Comparison of ENCODE assay signal across 1 cellular context in the genomic region with DNA sequence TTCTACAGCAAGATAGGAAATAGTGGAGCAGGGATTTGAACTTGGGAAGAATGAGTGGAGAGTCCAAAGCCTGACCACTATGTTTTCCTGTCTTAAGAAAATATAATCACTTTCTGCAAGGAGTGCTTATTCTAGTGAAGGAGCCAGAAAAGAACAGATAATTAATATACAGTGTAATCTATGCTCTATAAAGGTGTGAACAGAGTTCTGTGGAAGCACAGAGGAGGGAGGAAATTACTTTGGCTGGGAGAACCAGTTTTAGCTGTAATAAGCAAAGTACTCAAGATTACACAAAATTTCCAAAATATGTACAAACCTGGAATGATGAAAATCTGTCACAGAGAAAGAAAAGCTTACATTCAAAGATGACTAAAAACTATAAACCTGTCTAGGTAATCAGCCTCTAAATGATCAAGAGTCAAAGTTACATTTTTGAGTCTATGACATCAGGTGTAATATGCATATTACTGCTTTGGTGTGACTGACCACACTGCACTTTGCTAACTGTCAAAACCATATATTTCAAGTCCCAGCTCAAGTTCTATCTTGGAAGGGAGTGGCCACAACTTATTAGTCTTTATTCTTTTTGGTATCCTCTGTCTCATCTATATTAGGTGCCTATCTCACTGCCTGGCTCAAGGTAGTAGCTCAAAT.
TF ChIP-seq lines count a peak whose summit lies in the region.

No MANE protein-coding gene starts in this region.

TF ChIP-seq in A549, 52 proteins besides CTCF, POLR2A, EP300 and RAD21 (continued from another document):
- TF ChIP-seq RARB (CRISPR knock-in tag; IDR thresholded peaks at IDR 0.05) = no peak
- no peak for TF ChIP-seq MAZ (IDR thresholded peaks at IDR 0.05; ENCODE audit: borderline replicate concordance, low read depth, low read length)
- TF ChIP-seq, protein P1, sequence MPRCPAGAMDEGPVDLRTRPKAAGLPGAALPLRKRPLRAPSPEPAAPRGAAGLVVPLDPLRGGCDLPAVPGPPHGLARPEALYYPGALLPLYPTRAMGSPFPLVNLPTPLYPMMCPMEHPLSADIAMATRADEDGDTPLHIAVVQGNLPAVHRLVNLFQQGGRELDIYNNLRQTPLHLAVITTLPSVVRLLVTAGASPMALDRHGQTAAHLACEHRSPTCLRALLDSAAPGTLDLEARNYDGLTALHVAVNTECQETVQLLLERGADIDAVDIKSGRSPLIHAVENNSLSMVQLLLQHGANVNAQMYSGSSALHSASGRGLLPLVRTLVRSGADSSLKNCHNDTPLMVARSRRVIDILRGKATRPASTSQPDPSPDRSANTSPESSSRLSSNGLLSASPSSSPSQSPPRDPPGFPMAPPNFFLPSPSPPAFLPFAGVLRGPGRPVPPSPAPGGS (IDR thresholded peaks at IDR 0.05) = no peak
- no peak for TF ChIP-seq HDAC2 (IDR thresholded peaks at IDR 0.05)
